34 cellular contexts compared by ENCODE assay signal in genomic region chr2:52210161-52210560, GRCh38.
"Had no signal": no experiment of that assay in that cellular context is flagged by ENCODE, and none has a peak within 500 bp of the region (broad histone marks: within the 10 kb centered on the region; RNA-seq: fewer than 3 reads in every experiment).

No MANE protein-coding gene starts in this region.

- H3K9me3 ChIP-seq: colonic mucosa, gastroesophageal sphincter, prostate gland, right atrium auricular region, vagina had no signal

- H3K27ac Mint-ChIP-seq: activated CD4-positive, alpha-beta memory T cell treated with anti-CD3 and anti-CD28 coated beads for 36 hours; activated CD4-positive, alpha-beta T cell treated with anti-CD3 and anti-CD28 coated beads, Interleukin-2, amount 10 ng/mL, durations not matched to agents 24 days and 14 days; activated naive CD4-positive, alpha-beta T cell treated with anti-CD3 and anti-CD28 coated beads, Interleukin-2, amount 10 ng/mL, durations not matched to agents 7 days and 5 days; activated naive CD8-positive, alpha-beta T cell treated with anti-CD3 and anti-CD28 coated beads, Interleukin-2, amount 10 ng/mL, durations not matched to agents 7 days and 5 days; activated T-helper 1 cell treated with anti-CD3 and anti-CD28 coated beads, Interleukin-12 subunit alpha, Interleukin-12 subunit beta, Interleukin-2, Interleukin-4 antibody, amounts not matched to agents 30 ng/mL and 10 ng/mL and 1 ng/mL, durations not matched to agents 14 hours and 24 hours and 36 hours; naive thymus-derived CD8-positive, alpha-beta T cell; stimulated activated memory B cell treated with anti-CD40 and anti-IgM and Interleukin-4, amounts not matched to agents 10 μg/mL and 1 μg/mL and 100 μg/mL, for 72 hours; stimulated activated naive CD8-positive, alpha-beta T cell treated with anti-CD3 and anti-CD28 coated beads, Interleukin-15, amount 100 ng/mL, for 72 hours; T-helper 17 cell; type B pancreatic cell had no signal

- H3K4me3 Mint-ChIP-seq: activated CD4-positive, alpha-beta memory T cell treated with anti-CD3 and anti-CD28 coated beads for 36 hours; activated CD4-positive, alpha-beta T cell treated with anti-CD3 and anti-CD28 coated beads, Interleukin-2, amount 10 ng/mL, durations not matched to agents 24 days and 14 days; activated naive CD4-positive, alpha-beta T cell treated with anti-CD3 and anti-CD28 coated beads, Interleukin-2, amount 10 ng/mL, durations not matched to agents 7 days and 5 days; activated naive CD8-positive, alpha-beta T cell treated with anti-CD3 and anti-CD28 coated beads, Interleukin-2, amount 10 ng/mL, durations not matched to agents 7 days and 5 days; activated T-helper 1 cell treated with anti-CD3 and anti-CD28 coated beads, Interleukin-12 subunit alpha, Interleukin-12 subunit beta, Interleukin-2, Interleukin-4 antibody, amounts not matched to agents 30 ng/mL and 10 ng/mL and 1 ng/mL, durations not matched to agents 14 hours and 24 hours and 36 hours; naive thymus-derived CD8-positive, alpha-beta T cell; neural crest cell; stimulated activated memory B cell treated with anti-CD40 and anti-IgM and Interleukin-4, amounts not matched to agents 10 μg/mL and 1 μg/mL and 100 μg/mL, for 72 hours; stimulated activated naive CD8-positive, alpha-beta T cell treated with anti-CD3 and anti-CD28 coated beads, Interleukin-15, amount 100 ng/mL, for 72 hours; T-helper 17 cell; type B pancreatic cell had no signal

- H3K27me3 ChIP-seq: colonic mucosa, gastroesophageal sphincter, hepatocyte, pancreas, right atrium auricular region, vagina had no signal

- DNase-seq: activated CD4-positive, alpha-beta memory T cell treated with anti-CD3 and anti-CD28 coated beads for 36 hours; activated CD4-positive, alpha-beta T cell treated with anti-CD3 and anti-CD28 coated beads, Interleukin-2, amount 10 ng/mL, durations not matched to agents 24 days and 14 days; activated CD8-positive, alpha-beta memory T cell treated with anti-CD3 and anti-CD28 coated beads, Interleukin-2, amount 50 U/mL, for 4 hours; activated gamma-delta T cell; activated naive CD4-positive, alpha-beta T cell treated with anti-CD3 and anti-CD28 coated beads, Interleukin-2, amount 10 ng/mL, durations not matched to agents 7 days and 5 days; activated naive CD8-positive, alpha-beta T cell treated with anti-CD3 and anti-CD28 coated beads, Interleukin-2, amount 10 ng/mL, durations not matched to agents 7 days and 5 days; activated T-cell treated with anti-CD3 and anti-CD28 coated beads, Interleukin-2, amount 50 U/mL, for 1 hour; amygdala; colonic mucosa; effector CD8-positive, alpha-beta T cell; left cardiac atrium; left ventricle myocardium superior; midbrain; naive thymus-derived CD8-positive, alpha-beta T cell; nucleus accumbens; pancreas; stimulated activated CD4-positive, alpha-beta T cell treated with anti-CD3 and anti-CD28 coated beads, Interleukin-1b, Interleukin-23, amount 100 ng/mL, for 48 hours; stimulated activated CD4-positive, alpha-beta T cell treated with anti-CD3 and anti-CD28 coated beads, Interleukin-4, amount 100 ng/mL, for 4 hours; stimulated activated CD8-positive, alpha-beta memory T cell treated with anti-CD3 and anti-CD28 coated beads, Interleukin-4, amount 100 ng/mL, for 48 hours; stimulated activated naive CD8-positive, alpha-beta T cell treated with anti-CD3 and anti-CD28 coated beads, Interleukin-15, amount 100 ng/mL, for 72 hours; substantia nigra; T-helper 17 cell; T1000; WERI-Rb-1 had no signal

- H3K27me3 Mint-ChIP-seq: activated CD4-positive, alpha-beta memory T cell treated with anti-CD3 and anti-CD28 coated beads for 36 hours; activated CD4-positive, alpha-beta T cell treated with anti-CD3 and anti-CD28 coated beads, Interleukin-2, amount 10 ng/mL, durations not matched to agents 24 days and 14 days; activated naive CD4-positive, alpha-beta T cell treated with anti-CD3 and anti-CD28 coated beads, Interleukin-2, amount 10 ng/mL, durations not matched to agents 7 days and 5 days; activated naive CD8-positive, alpha-beta T cell treated with anti-CD3 and anti-CD28 coated beads, Interleukin-2, amount 10 ng/mL, durations not matched to agents 7 days and 5 days; naive thymus-derived CD8-positive, alpha-beta T cell; stimulated activated memory B cell treated with anti-CD40 and anti-IgM and Interleukin-4, amounts not matched to agents 10 μg/mL and 1 μg/mL and 100 μg/mL, for 72 hours; stimulated activated naive CD8-positive, alpha-beta T cell treated with anti-CD3 and anti-CD28 coated beads, Interleukin-15, amount 100 ng/mL, for 72 hours; T-helper 17 cell; type B pancreatic cell had no signal

- H3K36me3 Mint-ChIP-seq: activated CD4-positive, alpha-beta memory T cell treated with anti-CD3 and anti-CD28 coated beads for 36 hours; activated naive CD4-positive, alpha-beta T cell treated with anti-CD3 and anti-CD28 coated beads, Interleukin-2, amount 10 ng/mL, durations not matched to agents 7 days and 5 days; activated naive CD8-positive, alpha-beta T cell treated with anti-CD3 and anti-CD28 coated beads, Interleukin-2, amount 10 ng/mL, durations not matched to agents 7 days and 5 days; naive thymus-derived CD8-positive, alpha-beta T cell; stimulated activated memory B cell treated with anti-CD40 and anti-IgM and Interleukin-4, amounts not matched to agents 10 μg/mL and 1 μg/mL and 100 μg/mL, for 72 hours; type B pancreatic cell had no signal

- H3K4me2 ChIP-seq: hepatocyte, smooth muscle cell had no signal

- H3K9me3 Mint-ChIP-seq: activated CD4-positive, alpha-beta T cell treated with anti-CD3 and anti-CD28 coated beads, Interleukin-2, amount 10 ng/mL, durations not matched to agents 24 days and 14 days; activated T-helper 1 cell treated with anti-CD3 and anti-CD28 coated beads, Interleukin-12 subunit alpha, Interleukin-12 subunit beta, Interleukin-2, Interleukin-4 antibody, amounts not matched to agents 30 ng/mL and 10 ng/mL and 1 ng/mL, durations not matched to agents 14 hours and 24 hours and 36 hours; neural crest cell; stimulated activated memory B cell treated with anti-CD40 and anti-IgM and Interleukin-4, amounts not matched to agents 10 μg/mL and 1 μg/mL and 100 μg/mL, for 72 hours; type B pancreatic cell had no signal

- H3K36me3 ChIP-seq: colonic mucosa, gastroesophageal sphincter, pancreas, prostate gland, right atrium auricular region, vagina, WERI-Rb-1 had no signal

- H3K4me1 ChIP-seq: colonic mucosa, gastroesophageal sphincter, pancreas, prostate gland, right atrium auricular region, vagina had no signal

- H3K4me3 ChIP-seq: colonic mucosa, gastroesophageal sphincter, hepatocyte, pancreas, prostate gland, right atrium auricular region, smooth muscle cell, vagina had no signal

- H3K79me2 ChIP-seq: hepatocyte had no signal

- H3K27ac ChIP-seq: colonic mucosa, gastroesophageal sphincter, hepatocyte, pancreas, prostate gland, right atrium auricular region, vagina, WERI-Rb-1 had no signal

- H2AFZ ChIP-seq: hepatocyte had no signal

- H3K4me1 Mint-ChIP-seq: activated CD4-positive, alpha-beta T cell treated with anti-CD3 and anti-CD28 coated beads, Interleukin-2, amount 10 ng/mL, durations not matched to agents 24 days and 14 days; activated naive CD4-positive, alpha-beta T cell treated with anti-CD3 and anti-CD28 coated beads, Interleukin-2, amount 10 ng/mL, durations not matched to agents 7 days and 5 days; activated naive CD8-positive, alpha-beta T cell treated with anti-CD3 and anti-CD28 coated beads, Interleukin-2, amount 10 ng/mL, durations not matched to agents 7 days and 5 days; naive thymus-derived CD8-positive, alpha-beta T cell; stimulated activated memory B cell treated with anti-CD40 and anti-IgM and Interleukin-4, amounts not matched to agents 10 μg/mL and 1 μg/mL and 100 μg/mL, for 72 hours; stimulated activated naive CD8-positive, alpha-beta T cell treated with anti-CD3 and anti-CD28 coated beads, Interleukin-15, amount 100 ng/mL, for 72 hours; T-helper 17 cell had no signal
